In genomic region chr9:35258665-35259474, GRCh38 we compare ENCODE assay signal across 8 cellular contexts.
A peak's percentile ranks its signal among the peaks of the same experiment; 100 is the strongest.
DNase-seq lines count a peak whose midpoint lies in the region; ATAC-seq, FAIRE-seq and TF ChIP-seq lines count a peak whose summit lies in the region.

No MANE protein-coding gene starts in this region.

- H4K20me1 ChIP-seq in DND-41 (ENCODE audit: insufficient read depth, low read length) (no peaks in the 10 kb centered on the region), astrocyte (ENCODE audit: insufficient read depth, low read length) (no peaks in the 10 kb centered on the region)

- H3K27me3 ChIP-seq in DND-41 (ENCODE audit: insufficient read depth, low read length, poor library complexity) (peaks cover 2% of the 10 kb centered on the region), astrocyte (ENCODE audit: insufficient read depth, low read length) (no peaks in the 10 kb centered on the region), right atrium auricular region (no peaks in the 10 kb centered on the region)

- no peaks in the 10 kb centered on the region for H3K36me3 ChIP-seq in DND-41 (ENCODE audit: insufficient read depth, low read length)
- no peaks in the 10 kb centered on the region for H3K36me3 ChIP-seq in astrocyte (ENCODE audit: insufficient read depth, low read length)
- H3K36me3 ChIP-seq in right atrium auricular region: no peaks in the 10 kb centered on the region

- H3K9me3 ChIP-seq in DND-41 (ENCODE audit: insufficient read depth, low read length, severe bottlenecking): no peaks in the 10 kb centered on the region
- no peaks in the 10 kb centered on the region for H3K9me3 ChIP-seq in astrocyte (ENCODE audit: insufficient read depth, low read depth, low read length)
- H3K9me3 ChIP-seq in right atrium auricular region: no peaks in the 10 kb centered on the region

- peak; percentile 33 for DNase-seq in DND-41
- peak; percentile 81 for DNase-seq in M059J (ENCODE audit: low read depth)
- peak; percentile 79 for DNase-seq in SK-N-DZ (ENCODE audit: low spot score)
- DNase-seq in astrocyte (ENCODE audit: low read depth): peak; percentile 44
- DNase-seq in right atrium auricular region (ENCODE audit: low spot score): peak; percentile 84
- peak; percentile 74 for DNase-seq in renal cortical epithelial cell (ENCODE audit: low read depth)

- H3K27ac Mint-ChIP-seq in astrocyte (ENCODE audit: unreplicated experiment): no peak overlapping the region
- no peak overlapping the region for H3K27ac Mint-ChIP-seq in activated T-helper 17 cell treated with anti-CD3 and anti-CD28 coated beads, Interleukin-2, amount 50 U/mL, for 72 hours

- TF ChIP-seq CTCF in DND-41 (IDR thresholded peaks at IDR 0.05; ENCODE audit: borderline replicate concordance, extremely low read depth, low read length, poor library complexity, severe bottlenecking) (peak; percentile 53), astrocyte (IDR thresholded peaks at IDR 0.05; ENCODE audit: insufficient read depth, low read depth, low read length) (peak; percentile 72), right atrium auricular region (IDR thresholded peaks at IDR 0.05) (peak; percentile 68 to 74)

- no peak overlapping the region for H3K9ac ChIP-seq in DND-41 (ENCODE audit: low read depth, low read length)
- H3K9ac ChIP-seq in astrocyte (ENCODE audit: low read length): no peak overlapping the region

- H3K36me3 Mint-ChIP-seq in astrocyte (ENCODE audit: low read depth, unreplicated experiment): no peaks in the 10 kb centered on the region
- no peaks in the 10 kb centered on the region for H3K36me3 Mint-ChIP-seq in activated T-helper 17 cell treated with anti-CD3 and anti-CD28 coated beads, Interleukin-2, amount 50 U/mL, for 72 hours (ENCODE audit: low read depth)

- ATAC-seq in DND-41 (ENCODE audit: insufficient read depth, low read depth) (no peak), GM19328 (IDR thresholded peaks at IDR 0.05; ENCODE audit: unreplicated experiment) (no peak)
- no peak for ATAC-seq in activated T-helper 17 cell treated with anti-CD3 and anti-CD28 coated beads, Interleukin-2, amount 50 U/mL, for 72 hours (replicated peaks)

- no peaks in the 10 kb centered on the region for H3K4me1 ChIP-seq in DND-41 (ENCODE audit: insufficient read depth, low read length)
- H3K4me1 ChIP-seq in astrocyte (ENCODE audit: insufficient read depth, low read length): no peaks in the 10 kb centered on the region
- H3K4me1 ChIP-seq in right atrium auricular region: peaks cover 0 to 10% of the 10 kb centered on the region in 2 donors

- no peaks in the 10 kb centered on the region for H3K27me3 Mint-ChIP-seq in astrocyte (ENCODE audit: low read depth, unreplicated experiment)
- H3K27me3 Mint-ChIP-seq in activated T-helper 17 cell treated with anti-CD3 and anti-CD28 coated beads, Interleukin-2, amount 50 U/mL, for 72 hours: peaks cover 7% of the 10 kb centered on the region

- H2AFZ ChIP-seq in DND-41 (ENCODE audit: low read depth, low read length) (no peak overlapping the region), astrocyte (ENCODE audit: low read depth, low read length) (no peak overlapping the region)

- H3K4me3 Mint-ChIP-seq in astrocyte (ENCODE audit: unreplicated experiment): no peak overlapping the region
- no peak overlapping the region for H3K4me3 Mint-ChIP-seq in activated T-helper 17 cell treated with anti-CD3 and anti-CD28 coated beads, Interleukin-2, amount 50 U/mL, for 72 hours

- H3K4me3 ChIP-seq in DND-41 (ENCODE audit: low read depth in 1 of 2, low read length in 2 of 2) (no peak overlapping the region), astrocyte (ENCODE audit: insufficient read depth, low read depth, low read length) (no peak overlapping the region), right atrium auricular region (no peak overlapping the region)

- no peaks in the 10 kb centered on the region for H3K79me2 ChIP-seq in DND-41 (ENCODE audit: insufficient read depth, low read length)
- H3K79me2 ChIP-seq in astrocyte (ENCODE audit: insufficient read depth, low read length): no peaks in the 10 kb centered on the region

- H3K27ac ChIP-seq in DND-41 (ENCODE audit: low read length): no peak overlapping the region
- no peak overlapping the region for H3K27ac ChIP-seq in astrocyte (ENCODE audit: low read depth, low read length)
- no peak overlapping the region for H3K27ac ChIP-seq in right atrium auricular region

- H3K9me3 Mint-ChIP-seq in astrocyte (ENCODE audit: unreplicated experiment): no peaks in the 10 kb centered on the region
- no peaks in the 10 kb centered on the region for H3K9me3 Mint-ChIP-seq in activated T-helper 17 cell treated with anti-CD3 and anti-CD28 coated beads, Interleukin-2, amount 50 U/mL, for 72 hours

- H3K4me2 ChIP-seq in DND-41 (ENCODE audit: insufficient read depth, low read length): no peak overlapping the region
- no peak overlapping the region for H3K4me2 ChIP-seq in astrocyte (ENCODE audit: low read length)

- H3K4me1 Mint-ChIP-seq in astrocyte (ENCODE audit: low read depth, unreplicated experiment): no peaks in the 10 kb centered on the region
- no peaks in the 10 kb centered on the region for H3K4me1 Mint-ChIP-seq in activated T-helper 17 cell treated with anti-CD3 and anti-CD28 coated beads, Interleukin-2, amount 50 U/mL, for 72 hours

- no peak for FAIRE-seq in astrocyte (lab: Jason Lieb, UNC)

Comparison
In these comparisons a context has a peak if more than half of its experiments do, and no peak if none do; other contexts are left out.
1. DNase-seq: peak in every context shown above with its lines; median percentile 84 in right atrium auricular region; 81 in M059J; 79 in SK-N-DZ; 74 in renal cortical epithelial cell; 44 in astrocyte; 33 in DND-41.